Comparison of ENCODE assay signal across 36 cellular contexts in the genomic region with DNA sequence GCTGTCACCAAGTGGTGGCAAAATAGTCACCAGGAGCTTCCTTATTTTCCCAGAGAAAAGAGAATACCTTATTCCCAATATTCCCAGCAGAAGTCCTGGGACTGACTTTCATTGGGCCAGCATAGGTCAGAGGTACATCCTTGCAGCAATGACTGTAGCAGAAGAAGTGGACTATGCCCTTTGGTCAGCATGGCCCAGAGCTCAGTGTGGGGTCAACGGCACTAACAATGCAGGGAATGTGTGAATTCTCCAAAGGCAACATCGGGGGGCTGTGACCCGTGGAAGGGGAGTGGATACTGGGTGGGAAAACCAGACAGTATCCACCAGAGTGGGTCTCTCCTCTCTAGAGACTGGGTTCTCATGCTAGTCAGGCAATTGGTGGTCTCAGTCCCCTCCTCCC. TPM values are rescaled to one million over a fixed set of nuclear protein-coding genes. Genes with fewer than 3 reads are reported as not detected.
"Had no signal": no experiment of that assay in that cellular context is flagged by ENCODE, and none has a peak within 500 bp of the region (broad histone marks: within the 10 kb centered on the region; RNA-seq: fewer than 3 reads in every experiment).

No MANE protein-coding gene starts in this region.

- H3K36me3 ChIP-seq: ascending aorta, breast epithelium, cardiac muscle cell, colonic mucosa, esophagus squamous epithelium, gastroesophageal sphincter had no signal

- H3K4me1 ChIP-seq: ascending aorta, breast epithelium, colonic mucosa, esophagus squamous epithelium, gastroesophageal sphincter had no signal

- H3K4me3 ChIP-seq: ascending aorta, breast epithelium, cardiac muscle cell, colonic mucosa, esophagus squamous epithelium, gastroesophageal sphincter had no signal

- FAIRE-seq: endometrium, endothelial cell of umbilical vein had no signal

- H3K27me3 ChIP-seq: ascending aorta, breast epithelium, cardiac muscle cell, colonic mucosa had no signal

- ATAC-seq: activated naive CD4-positive, alpha-beta T cell treated with anti-CD3 and anti-CD28 coated beads, Interleukin-2, amount 50 U/mL, for 72 hours; activated T-cell treated with anti-CD3 and anti-CD28 coated beads, Interleukin-2, amount 50 U/mL, for 72 hours; gastroesophageal sphincter; T-cell; WTC11 had no signal

- H3K27ac ChIP-seq: ascending aorta, breast epithelium, cardiac muscle cell, colonic mucosa, epithelial cell of prostate, esophagus squamous epithelium, gastroesophageal sphincter, VCaP had no signal

- DNase-seq: activated CD4-positive, alpha-beta memory T cell treated with anti-CD3 and anti-CD28 coated beads, Interleukin-2, amount 10 ng/mL, durations not matched to agents 7 days and 5 days; activated CD4-positive, alpha-beta T cell treated with anti-CD3 and anti-CD28 coated beads for 1 hour; activated CD4-positive, alpha-beta T cell treated with anti-CD3 and anti-CD28 coated beads for 4 hours; activated CD4-positive, alpha-beta T cell treated with anti-CD3 and anti-CD28 coated beads, Interleukin-2, amount 10 ng/mL, durations not matched to agents 7 days and 5 days; activated CD4-positive, alpha-beta T cell treated with anti-CD3 and anti-CD28 coated beads, Interleukin-2, amount 50 U/mL, for 4 hours; activated CD8-positive, alpha-beta memory T cell treated with anti-CD3 and anti-CD28 coated beads, Interleukin-2, amount 50 U/mL, for 48 hours; activated gamma-delta T cell; activated naive CD4-positive, alpha-beta T cell; activated naive CD4-positive, alpha-beta T cell treated with anti-CD3 and anti-CD28 coated beads, Interleukin-2, amount 10 ng/mL, durations not matched to agents 7 days and 5 days; activated naive CD8-positive, alpha-beta T cell treated with anti-CD3 and anti-CD28 coated beads, Interleukin-2, amount 10 ng/mL, durations not matched to agents 7 days and 5 days; activated T-cell treated with anti-CD3 and anti-CD28 coated beads for 4 hours; activated T-cell treated with anti-CD3 and anti-CD28 coated beads, Interleukin-2, amount 50 U/mL, for 24 hours; activated T-cell treated with anti-CD3 and anti-CD28 coated beads, Interleukin-2, amount 50 U/mL, for 72 hours; central memory CD4-positive, alpha-beta T cell; cerebellar nuclear complex; colonic mucosa; effector CD8-positive, alpha-beta T cell; esophagus squamous epithelium; foreskin melanocyte; SW 1271; T-cell had no signal

- H3K9me3 ChIP-seq: ascending aorta, breast epithelium, colonic mucosa, esophagus squamous epithelium, gastroesophageal sphincter had no signal

RNA-seq across cellular contexts. Expression of a gene that starts 15.6 kb away (rescaled TPM):
- total RNA-seq: activated CD4-positive, alpha-beta memory T cell treated with anti-CD3 and anti-CD28 coated beads, Interleukin-2, amount 10 ng/mL, durations not matched to agents 7 days and 5 days; activated CD4-positive, alpha-beta T cell treated with anti-CD3 and anti-CD28 coated beads, Interleukin-2, amount 10 ng/mL, durations not matched to agents 7 days and 5 days; activated naive CD4-positive, alpha-beta T cell treated with anti-CD3 and anti-CD28 coated beads, Interleukin-2, amount 50 U/mL, for 72 hours; activated naive CD8-positive, alpha-beta T cell treated with anti-CD3 and anti-CD28 coated beads, Interleukin-2, amount 10 ng/mL, durations not matched to agents 7 days and 5 days; activated T-cell treated with anti-CD3 and anti-CD28 coated beads, Interleukin-2, amount 50 U/mL, for 72 hours; cardiac muscle cell; endothelial cell of umbilical vein; fibroblast of villous mesenchyme; glomerular endothelial cell had no signal
- polyA plus RNA-seq: cardiac muscle cell, esophagus had no signal

RNA-seq across cellular contexts. Expression of a gene that starts 26.7 kb away (rescaled TPM):
- total RNA-seq: activated CD4-positive, alpha-beta memory T cell treated with anti-CD3 and anti-CD28 coated beads, Interleukin-2, amount 10 ng/mL, durations not matched to agents 7 days and 5 days; activated CD4-positive, alpha-beta T cell treated with anti-CD3 and anti-CD28 coated beads, Interleukin-2, amount 10 ng/mL, durations not matched to agents 7 days and 5 days; activated naive CD4-positive, alpha-beta T cell treated with anti-CD3 and anti-CD28 coated beads, Interleukin-2, amount 50 U/mL, for 72 hours; activated naive CD8-positive, alpha-beta T cell treated with anti-CD3 and anti-CD28 coated beads, Interleukin-2, amount 10 ng/mL, durations not matched to agents 7 days and 5 days; activated T-cell treated with anti-CD3 and anti-CD28 coated beads, Interleukin-2, amount 50 U/mL, for 72 hours; ascending aorta; cardiac muscle cell; colonic mucosa; dermis microvascular lymphatic vessel endothelial cell; endothelial cell of umbilical vein; fibroblast of lung; fibroblast of villous mesenchyme; glomerular endothelial cell; T-cell; WTC11 had no signal
- polyA plus RNA-seq: cardiac muscle cell, endothelial cell of umbilical vein, fibroblast of lung had no signal
